22 cellular contexts compared by ENCODE assay signal in genomic region chr10:1373287-1373686, GRCh38.
DNase-seq lines count a peak whose midpoint lies in the region; ATAC-seq and TF ChIP-seq lines count a peak whose summit lies in the region.
"Had no signal": no experiment of that assay in that cellular context is flagged by ENCODE, and none has a peak within 500 bp of the region (broad histone marks: within the 10 kb centered on the region; RNA-seq: fewer than 3 reads in every experiment).

No MANE protein-coding gene starts in this region.

- no peaks in the 10 kb centered on the region for H3K4me1 Mint-ChIP-seq in activated CD8-positive, alpha-beta memory T cell treated with anti-CD3 and anti-CD28 coated beads, Interleukin-2, amount 10 ng/mL, durations not matched to agents 7 days and 5 days

- no peak overlapping the region for H2BK5ac ChIP-seq in trophoblast cell (ENCODE audit: low read depth, low read length, poor library complexity)

- no peak overlapping the region for H4K12ac ChIP-seq in trophoblast cell (ENCODE audit: low read depth, low read length)

- no peak overlapping the region for H2BK120ac ChIP-seq in trophoblast cell (ENCODE audit: insufficient read depth, low read length, poor library complexity)

- H3K23ac ChIP-seq in trophoblast cell (ENCODE audit: low read length): peak overlapping the region; percentile 73

- H3K4ac ChIP-seq in trophoblast cell (ENCODE audit: low read depth, low read length): no peak overlapping the region

- no peak overlapping the region for H3K14ac ChIP-seq in trophoblast cell (ENCODE audit: low read length)

- H3K79me1 ChIP-seq in trophoblast cell (ENCODE audit: low read length): no peaks in the 10 kb centered on the region

- H3K4me1 ChIP-seq in trophoblast cell (ENCODE audit: control insufficient read depth in 1 of 2, insufficient read depth in 2 of 2, low read length in 2 of 2) (peaks cover 3 to 6% of the 10 kb centered on the region in 2 experiments), upper lobe of right lung (no peaks in the 10 kb centered on the region)

- peaks cover 2% of the 10 kb centered on the region for H3K79me2 ChIP-seq in trophoblast cell (ENCODE audit: control insufficient read depth, insufficient read depth, low read length, poor library complexity)

- no peak overlapping the region for H3K27ac ChIP-seq in trophoblast cell (ENCODE audit: low read depth, low read length)
- no peak overlapping the region for H3K27ac ChIP-seq in upper lobe of right lung
- H3K27ac ChIP-seq: RWPE1 had no signal

- H2AFZ ChIP-seq in trophoblast cell (ENCODE audit: insufficient read depth, low read length, poor library complexity): no peak overlapping the region

- peak; percentile 35 for DNase-seq in activated CD8-positive, alpha-beta memory T cell treated with anti-CD3 and anti-CD28 coated beads for 24 hours
- no peak for DNase-seq in activated CD8-positive, alpha-beta memory T cell treated with anti-CD3 and anti-CD28 coated beads, Interleukin-2, amount 10 ng/mL, durations not matched to agents 7 days and 5 days
- DNase-seq in H7 (peak; percentile 17), iPS-NIHi7 (ENCODE audit: extremely low spot score) (peak; percentile 2), trophoblast cell (no peak), HUDEP-2 (lab: John Stamatoyannopoulos, UW; ENCODE audit: unreplicated experiment in 76 of 76) (no peak), upper lobe of right lung (no peak)
- DNase-seq: 8988T, Calu3, DMS153, DND-41, H9, HFFc6, NCI-H1048, NCI-H1417, NCI-H1694, NCI-H2029 treated with DMSO at 0.1 percent for 48 hours, NCI-H446 treated with DMSO at 0.1 percent for 48 hours, NCI-H526, SHP77 had no signal

- H3K9me3 Mint-ChIP-seq in activated CD8-positive, alpha-beta memory T cell treated with anti-CD3 and anti-CD28 coated beads, Interleukin-2, amount 10 ng/mL, durations not matched to agents 7 days and 5 days (ENCODE audit: low read depth): peaks cover 4% of the 10 kb centered on the region

- no peak for TF ChIP-seq CTCF in upper lobe of right lung (IDR thresholded peaks at IDR 0.05)

- H3K9me3 ChIP-seq in trophoblast cell (ENCODE audit: insufficient read depth, low read depth, low read length) (peaks cover 3% of the 10 kb centered on the region), upper lobe of right lung (no peaks in the 10 kb centered on the region)

- intact Hi-C loops in upper lobe of right lung (cut with DNase I): no loop called here

- no CpG with 5 or more reads among the region's 7 CpGs for WGBS in trophoblast cell (ENCODE audit: extremely low coverage, insufficient coverage, insufficient read length)

- peaks cover 11% of the 10 kb centered on the region for H3K27me3 Mint-ChIP-seq in activated CD8-positive, alpha-beta memory T cell treated with anti-CD3 and anti-CD28 coated beads, Interleukin-2, amount 10 ng/mL, durations not matched to agents 7 days and 5 days

- no peak overlapping the region for H3K4me3 Mint-ChIP-seq in activated CD8-positive, alpha-beta memory T cell treated with anti-CD3 and anti-CD28 coated beads, Interleukin-2, amount 10 ng/mL, durations not matched to agents 7 days and 5 days
- H3K4me3 Mint-ChIP-seq: H9, HFFc6 had no signal

- H3K27me3 ChIP-seq in H7 (ENCODE audit: control insufficient read depth, insufficient read depth, low read length): no peaks in the 10 kb centered on the region
- no peaks in the 10 kb centered on the region for H3K27me3 ChIP-seq in trophoblast cell (ENCODE audit: insufficient read depth, low read length)
- peaks cover 20% of the 10 kb centered on the region for H3K27me3 ChIP-seq in upper lobe of right lung

- H3K36me3 Mint-ChIP-seq in activated CD8-positive, alpha-beta memory T cell treated with anti-CD3 and anti-CD28 coated beads, Interleukin-2, amount 10 ng/mL, durations not matched to agents 7 days and 5 days: no peaks in the 10 kb centered on the region

- no peak overlapping the region for H4K8ac ChIP-seq in trophoblast cell (ENCODE audit: low read depth, low read length)

- no peaks in the 10 kb centered on the region for H3K36me3 ChIP-seq in H7 (replicated peaks; ENCODE audit: control insufficient read depth, insufficient read depth, low read length)
- H3K36me3 ChIP-seq in trophoblast cell (ENCODE audit: control insufficient read depth in 1 of 2, insufficient read depth in 2 of 2, low read length in 2 of 2): no peaks in the 10 kb centered on the region
- no peaks in the 10 kb centered on the region for H3K36me3 ChIP-seq in upper lobe of right lung

- CTCF ChIA-PET in activated CD8-positive, alpha-beta memory T cell treated with anti-CD3 and anti-CD28 coated beads, Interleukin-2, amount 10 ng/mL, durations not matched to agents 7 days and 5 days (lab: Charles Lee): no interaction called here

- H3K9ac ChIP-seq in trophoblast cell (ENCODE audit: low read length): no peak overlapping the region

- no peak overlapping the region for H3K18ac ChIP-seq in trophoblast cell (ENCODE audit: low read length)

- H3K4me2 ChIP-seq in trophoblast cell (ENCODE audit: low read length): no peak overlapping the region

- H2BK12ac ChIP-seq in trophoblast cell (ENCODE audit: low read length): no peak overlapping the region

- ATAC-seq in activated CD8-positive, alpha-beta memory T cell treated with anti-CD3 and anti-CD28 coated beads, Interleukin-2, amount 10 ng/mL, durations not matched to agents 7 days and 5 days: no peak
- ATAC-seq in upper lobe of right lung (no peak), HG03521 (IDR thresholded peaks at IDR 0.05; ENCODE audit: unreplicated experiment) (no peak)

- H2AK5ac ChIP-seq in trophoblast cell (ENCODE audit: low read length): no peak overlapping the region

- no peak overlapping the region for H4K91ac ChIP-seq in trophoblast cell (ENCODE audit: low read depth, low read length)

- no peak overlapping the region for H3K27ac Mint-ChIP-seq in activated CD8-positive, alpha-beta memory T cell treated with anti-CD3 and anti-CD28 coated beads, Interleukin-2, amount 10 ng/mL, durations not matched to agents 7 days and 5 days
- H3K27ac Mint-ChIP-seq: HFFc6 had no signal

- H3K4me3 ChIP-seq in H7 (ENCODE audit: insufficient read depth, low read depth, low read length) (no peak overlapping the region), trophoblast cell (ENCODE audit: low read depth, low read length) (peak overlapping the region; percentile 60), upper lobe of right lung (no peak overlapping the region)

Comparison
In these comparisons a context has a peak if more than half of its experiments do, and no peak if none do; other contexts are left out.
1. DNase-seq: peak in activated CD8-positive, alpha-beta memory T cell treated with anti-CD3 and anti-CD28 coated beads for 24 hours (single experiment), H7 (single experiment) and iPS-NIHi7 (single experiment); none in activated CD8-positive, alpha-beta memory T cell treated with anti-CD3 and anti-CD28 coated beads, Interleukin-2, amount 10 ng/mL, durations not matched to agents 7 days and 5 days (single experiment), trophoblast cell (0 of 2), HUDEP-2 (0 of 76) and upper lobe of right lung (single experiment).